21 cellular contexts compared by ENCODE assay signal in the genomic region with DNA sequence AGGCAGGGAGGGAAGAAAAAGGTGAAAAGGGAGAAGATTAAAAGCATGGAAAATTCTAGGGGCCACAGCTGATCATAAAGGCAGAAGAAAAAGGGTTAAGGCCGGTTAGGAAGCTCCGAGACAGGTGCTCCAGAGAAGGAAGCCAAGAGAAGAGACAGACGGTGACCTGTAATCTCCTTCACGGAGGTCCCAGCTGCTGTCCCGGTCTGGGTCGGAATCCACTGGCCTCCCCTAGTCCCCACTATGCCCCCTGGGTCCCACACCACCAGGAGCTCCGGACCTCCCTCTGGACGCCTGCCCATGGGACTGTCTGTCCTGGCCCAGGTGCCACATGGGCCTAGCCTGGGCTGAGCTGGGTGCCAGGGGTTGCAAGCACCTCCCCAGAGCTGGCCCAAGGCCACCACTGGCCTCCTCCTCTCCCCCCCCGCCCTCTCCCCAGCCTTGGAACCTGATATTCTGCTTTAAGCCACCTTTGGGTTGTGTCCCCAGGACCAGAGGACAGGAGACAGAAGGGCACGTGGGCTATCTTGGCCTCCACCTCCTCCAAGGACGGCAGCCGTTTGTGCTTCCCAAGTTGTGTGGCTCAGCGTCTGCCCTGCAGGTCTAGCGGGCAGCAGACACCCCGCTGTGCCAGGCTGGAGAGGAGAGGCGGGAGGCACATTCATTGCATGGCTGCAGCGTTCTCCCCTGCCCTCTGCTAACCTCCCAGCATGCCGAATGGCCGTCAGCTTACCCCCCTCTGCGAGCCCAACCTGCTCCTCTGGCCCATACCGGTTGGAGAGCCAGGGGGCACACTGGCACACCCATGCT.
"Had no signal": no experiment of that assay in that cellular context is flagged by ENCODE, and none has a peak within 500 bp of the region (broad histone marks: within the 10 kb centered on the region; RNA-seq: fewer than 3 reads in every experiment).

No MANE protein-coding gene starts in this region.

- H3K4me3 ChIP-seq: gastrocnemius medialis, heart right ventricle, lower lobe of right lung, sigmoid colon, spleen, thoracic aorta had no signal

- ATAC-seq: heart right ventricle; left colon; lower lobe of right lung; stimulated activated naive CD8-positive, alpha-beta T cell treated with anti-CD3 and anti-CD28 coated beads, Interleukin-15, amount 100 ng/mL, for 72 hours; T-helper 17 cell had no signal

- H3K4me1 Mint-ChIP-seq: activated naive CD8-positive, alpha-beta T cell treated with anti-CD3 and anti-CD28 coated beads, Interleukin-2, amount 10 ng/mL, durations not matched to agents 7 days and 5 days; nephron; stimulated activated naive CD8-positive, alpha-beta T cell treated with anti-CD3 and anti-CD28 coated beads, Interleukin-15, amount 100 ng/mL, for 72 hours had no signal

- H3K4me1 ChIP-seq: heart right ventricle, lower lobe of right lung, sigmoid colon, spleen had no signal

- H3K9me3 Mint-ChIP-seq: activated naive CD8-positive, alpha-beta T cell treated with anti-CD3 and anti-CD28 coated beads, Interleukin-2, amount 10 ng/mL, durations not matched to agents 7 days and 5 days; activated T-helper 1 cell treated with anti-CD3 and anti-CD28 coated beads, Interleukin-12 subunit alpha, Interleukin-12 subunit beta, Interleukin-2, Interleukin-4 antibody, amounts not matched to agents 30 ng/mL and 10 ng/mL and 1 ng/mL, durations not matched to agents 14 hours and 24 hours and 36 hours; dendritic cell treated with granulocyte-macrophage colony-stimulating factor and Interleukin-4, amounts not matched to agents 40 ng/mL and 50 ng/mL, for 4 days; nephron; stimulated activated naive CD8-positive, alpha-beta T cell treated with anti-CD3 and anti-CD28 coated beads, Interleukin-15, amount 100 ng/mL, for 72 hours had no signal

- H3K4me3 Mint-ChIP-seq: activated naive CD8-positive, alpha-beta T cell treated with anti-CD3 and anti-CD28 coated beads, Interleukin-2, amount 10 ng/mL, durations not matched to agents 7 days and 5 days; activated T-helper 1 cell treated with anti-CD3 and anti-CD28 coated beads, Interleukin-12 subunit alpha, Interleukin-12 subunit beta, Interleukin-2, Interleukin-4 antibody, amounts not matched to agents 30 ng/mL and 10 ng/mL and 1 ng/mL, durations not matched to agents 14 hours and 24 hours and 36 hours; dendritic cell treated with granulocyte-macrophage colony-stimulating factor and Interleukin-4, amounts not matched to agents 40 ng/mL and 50 ng/mL, for 4 days; nephron; stimulated activated naive CD8-positive, alpha-beta T cell treated with anti-CD3 and anti-CD28 coated beads, Interleukin-15, amount 100 ng/mL, for 72 hours; T-helper 17 cell had no signal

- H3K27ac ChIP-seq: epithelial cell of prostate, gastrocnemius medialis, heart right ventricle, lower lobe of right lung, sigmoid colon, spleen, thoracic aorta had no signal

- H3K9me3 ChIP-seq: gastrocnemius medialis, heart right ventricle, lower lobe of right lung, sigmoid colon, spleen, thoracic aorta had no signal

- H3K36me3 Mint-ChIP-seq: activated naive CD8-positive, alpha-beta T cell treated with anti-CD3 and anti-CD28 coated beads, Interleukin-2, amount 10 ng/mL, durations not matched to agents 7 days and 5 days had no signal

- FAIRE-seq: islet of Langerhans, TTC549 had no signal

- H3K36me3 ChIP-seq: gastrocnemius medialis, heart right ventricle, lower lobe of right lung, spleen, thoracic aorta had no signal

- DNase-seq: activated CD4-positive, alpha-beta T cell treated with anti-CD3 and anti-CD28 coated beads, Interleukin-2, amount 50 U/mL, for 1 hour; activated CD4-positive, CD25-positive, alpha-beta regulatory T cell; activated naive CD8-positive, alpha-beta T cell treated with anti-CD3 and anti-CD28 coated beads, Interleukin-2, amount 10 ng/mL, durations not matched to agents 7 days and 5 days; anterior cingulate cortex; cerebellar nuclear complex; effector memory CD4-positive, alpha-beta T cell; gastrocnemius medialis; heart right ventricle; left colon; lower lobe of right lung; sigmoid colon; spleen; stimulated activated naive CD8-positive, alpha-beta T cell treated with anti-CD3 and anti-CD28 coated beads, Interleukin-15, amount 100 ng/mL, for 72 hours; T-helper 17 cell had no signal

- H3K27ac Mint-ChIP-seq: activated naive CD8-positive, alpha-beta T cell treated with anti-CD3 and anti-CD28 coated beads, Interleukin-2, amount 10 ng/mL, durations not matched to agents 7 days and 5 days; activated T-helper 1 cell treated with anti-CD3 and anti-CD28 coated beads, Interleukin-12 subunit alpha, Interleukin-12 subunit beta, Interleukin-2, Interleukin-4 antibody, amounts not matched to agents 30 ng/mL and 10 ng/mL and 1 ng/mL, durations not matched to agents 14 hours and 24 hours and 36 hours; dendritic cell treated with granulocyte-macrophage colony-stimulating factor and Interleukin-4, amounts not matched to agents 40 ng/mL and 50 ng/mL, for 4 days; nephron; stimulated activated naive CD8-positive, alpha-beta T cell treated with anti-CD3 and anti-CD28 coated beads, Interleukin-15, amount 100 ng/mL, for 72 hours; T-helper 17 cell had no signal
